Comparison of ENCODE assay signal across 9 cellular contexts in the genomic region with DNA sequence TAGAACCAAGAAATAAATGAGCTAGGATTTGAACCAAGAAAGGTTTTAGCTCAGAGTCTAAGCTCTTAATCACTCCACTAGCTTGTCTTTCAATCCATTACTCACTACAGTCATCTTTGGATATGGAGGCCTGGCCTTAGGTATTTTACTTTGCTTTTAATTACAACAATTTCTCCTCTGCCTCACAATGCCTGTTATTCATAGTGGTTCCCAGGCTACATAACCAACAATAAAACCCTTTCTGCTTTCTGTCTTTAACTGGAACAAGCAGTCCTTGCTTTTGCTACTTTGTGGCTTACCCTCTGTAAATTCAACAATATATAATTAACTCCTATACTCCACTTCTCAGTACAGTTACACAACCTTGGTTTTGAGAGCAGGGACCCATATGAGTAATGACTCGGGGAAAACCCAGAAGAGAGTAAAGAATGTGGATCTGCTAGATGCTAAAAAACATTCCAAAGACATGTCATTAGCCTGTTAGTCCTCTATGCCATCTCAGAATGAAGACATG.
DNase-seq lines count a peak whose midpoint lies in the region; ATAC-seq, FAIRE-seq and TF ChIP-seq lines count a peak whose summit lies in the region.
"Had no signal": no experiment of that assay in that cellular context is flagged by ENCODE, and none has a peak within 500 bp of the region (broad histone marks: within the 10 kb centered on the region; RNA-seq: fewer than 3 reads in every experiment).

No MANE protein-coding gene starts in this region.

- no peaks in the 10 kb centered on the region for H3K36me3 ChIP-seq in neural progenitor cell

- FAIRE-seq in HTR-8/SVneo (lab: Jason Lieb, UNC) = no peak
- FAIRE-seq: endometrium had no signal

- peak overlapping the region in 1 of 2 donors; percentile 56 for H3K4me3 Mint-ChIP-seq in stimulated activated naive CD8-positive, alpha-beta T cell treated with anti-CD3 and anti-CD28 coated beads, Interleukin-15, amount 100 ng/mL, for 72 hours
- H3K4me3 Mint-ChIP-seq in neural progenitor cell = no peak overlapping the region

- H3K4me1 Mint-ChIP-seq in stimulated activated naive CD8-positive, alpha-beta T cell treated with anti-CD3 and anti-CD28 coated beads, Interleukin-15, amount 100 ng/mL, for 72 hours = peaks cover 25% of the 10 kb centered on the region
- H3K4me1 Mint-ChIP-seq in neural progenitor cell = peaks cover under 1% of the 10 kb centered on the region

- peaks cover 5% of the 10 kb centered on the region for H3K36me3 Mint-ChIP-seq in neural progenitor cell

- no peaks in the 10 kb centered on the region for H3K9me3 Mint-ChIP-seq in stimulated activated naive CD8-positive, alpha-beta T cell treated with anti-CD3 and anti-CD28 coated beads, Interleukin-15, amount 100 ng/mL, for 72 hours
- no peaks in the 10 kb centered on the region for H3K9me3 Mint-ChIP-seq in neural progenitor cell

- TF ChIP-seq CTCF in epithelial cell of proximal tubule (conservative IDR thresholded peaks at IDR 0.05; ENCODE audit: low read depth, low read length) (no peak), neural progenitor cell (IDR thresholded peaks at IDR 0.05) (no peak)

- DNase-seq in EH (ENCODE audit: low read depth) (peak; percentile 91), HTR-8/SVneo (ENCODE audit: insufficient read length, low spot score) (peak; percentile 4), epithelial cell of proximal tubule (ENCODE audit: low read depth) (peak; percentile 94), left ventricle myocardium superior (no peak), neural progenitor cell (ENCODE audit: low spot score) (no peak), posterior cingulate gyrus (no peak)
- DNase-seq in stimulated activated naive CD8-positive, alpha-beta T cell treated with anti-CD3 and anti-CD28 coated beads, Interleukin-15, amount 100 ng/mL, for 72 hours = peak in 1 of 2 donors; percentile 15

- no peaks in the 10 kb centered on the region for H3K4me1 ChIP-seq in neural progenitor cell

- H3K27ac ChIP-seq in neural progenitor cell = no peak overlapping the region

- H3K9me3 ChIP-seq in neural progenitor cell (ENCODE audit: low read depth) = no peaks in the 10 kb centered on the region

- no peaks in the 10 kb centered on the region for H3F3A ChIP-seq in neural progenitor cell (ENCODE audit: low read depth)

- H3K4me2 ChIP-seq in neural progenitor cell = no peak overlapping the region

- H3K79me2 ChIP-seq in neural progenitor cell (ENCODE audit: low read depth) = no peaks in the 10 kb centered on the region

- no peak overlapping the region for H3K9ac ChIP-seq in neural progenitor cell

- intact Hi-C loops in left ventricle myocardium superior (cut with micrococcal nuclease) (no loop called here), posterior cingulate gyrus (cut with DNase I) (no loop called here)

- H2AFZ ChIP-seq in neural progenitor cell (replicated peaks) = no peak overlapping the region

- no peaks in the 10 kb centered on the region for H3K27me3 ChIP-seq in neural progenitor cell

- H3K4me3 ChIP-seq in epithelial cell of proximal tubule (ENCODE audit: low read depth, low read length) = no peak overlapping the region
- no peak overlapping the region for H3K4me3 ChIP-seq in neural progenitor cell

- ATAC-seq in GM21529 (IDR thresholded peaks at IDR 0.05; ENCODE audit: unreplicated experiment) = peak; percentile 81
- peak; percentile 93 for ATAC-seq in stimulated activated naive CD8-positive, alpha-beta T cell treated with anti-CD3 and anti-CD28 coated beads, Interleukin-15, amount 100 ng/mL, for 72 hours
- no peak for ATAC-seq in left ventricle myocardium superior

- no peaks in the 10 kb centered on the region for H4K20me1 ChIP-seq in neural progenitor cell (ENCODE audit: low read depth)

- H3K27me3 Mint-ChIP-seq in stimulated activated naive CD8-positive, alpha-beta T cell treated with anti-CD3 and anti-CD28 coated beads, Interleukin-15, amount 100 ng/mL, for 72 hours = peaks cover 3% of the 10 kb centered on the region
- H3K27me3 Mint-ChIP-seq in neural progenitor cell (ENCODE audit: insufficient read depth, low read depth) = no peaks in the 10 kb centered on the region

- peak overlapping the region in 1 of 2 donors; percentile 38 for H3K27ac Mint-ChIP-seq in stimulated activated naive CD8-positive, alpha-beta T cell treated with anti-CD3 and anti-CD28 coated beads, Interleukin-15, amount 100 ng/mL, for 72 hours
- H3K27ac Mint-ChIP-seq in neural progenitor cell = no peak overlapping the region

Comparison
In these comparisons a context has a peak if more than half of its experiments do, and no peak if none do; other contexts are left out.
1. DNase-seq: peak in EH (single experiment), HTR-8/SVneo (single experiment) and epithelial cell of proximal tubule (single experiment); none in left ventricle myocardium superior (single experiment), neural progenitor cell (single experiment) and posterior cingulate gyrus (0 of 10).